Comparison of ENCODE assay signal across 8 cellular contexts in the genomic region with DNA sequence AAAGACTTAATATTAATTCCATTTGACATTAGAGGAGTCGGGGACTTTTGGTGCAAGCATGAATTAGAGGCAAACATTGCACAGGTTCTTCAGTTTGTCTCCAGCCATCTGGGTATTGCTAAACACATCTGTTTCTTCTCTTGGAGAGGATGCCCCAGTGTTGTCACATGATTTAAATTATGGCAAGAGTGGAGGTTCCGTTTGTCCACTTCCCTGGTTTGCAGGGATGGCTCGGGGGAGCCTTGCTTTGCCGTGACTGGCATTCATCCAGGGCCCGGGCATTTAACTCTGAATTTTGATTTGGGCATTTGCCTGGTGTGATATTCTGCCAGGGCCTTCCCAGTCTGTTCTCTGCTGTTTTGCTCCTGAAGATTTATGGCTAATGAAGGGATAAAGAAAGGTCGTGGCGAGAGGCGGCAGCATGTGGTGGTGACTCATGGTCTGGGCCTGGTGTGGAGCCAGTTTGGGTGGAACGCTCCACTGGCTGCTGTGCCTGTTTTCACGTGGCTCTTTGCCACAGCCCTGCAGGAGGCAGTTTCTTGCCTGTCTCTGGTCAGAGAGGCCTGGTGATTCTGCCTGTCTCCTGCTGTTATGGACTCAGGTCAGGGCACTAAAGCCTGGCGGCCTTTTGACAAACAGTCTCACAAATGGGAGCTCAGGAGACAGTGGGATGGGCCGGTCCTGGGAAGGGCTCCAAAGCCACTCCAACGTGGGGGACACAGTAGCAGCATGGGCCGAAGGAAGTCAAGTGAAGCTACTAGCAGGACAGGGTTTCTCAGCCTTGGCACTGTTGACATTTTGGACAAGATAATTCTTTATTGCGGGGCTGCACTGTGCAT.
DNase-seq lines count a peak whose midpoint lies in the region; ATAC-seq and TF ChIP-seq lines count a peak whose summit lies in the region.

No MANE protein-coding gene starts in this region.

- H3K4me1 Mint-ChIP-seq in stimulated activated naive CD8-positive, alpha-beta T cell treated with anti-CD3 and anti-CD28 coated beads, Interleukin-15, amount 100 ng/mL, for 72 hours: no peaks in the 10 kb centered on the region
- H3K4me1 Mint-ChIP-seq in activated CD8-positive, alpha-beta T cell treated with anti-CD3 and anti-CD28 coated beads, Interleukin-2, amount 10 ng/mL, durations not matched to agents 7 days and 5 days (ENCODE audit: low read depth): no peaks in the 10 kb centered on the region

- ATAC-seq in lung (ENCODE audit: insufficient read depth, low FRiP score) (peak; percentile 68), HG03135 (IDR thresholded peaks at IDR 0.05; ENCODE audit: unreplicated experiment) (no peak)
- no peak for ATAC-seq in stimulated activated naive CD8-positive, alpha-beta T cell treated with anti-CD3 and anti-CD28 coated beads, Interleukin-15, amount 100 ng/mL, for 72 hours
- no peak for ATAC-seq in activated CD8-positive, alpha-beta T cell treated with anti-CD3 and anti-CD28 coated beads, Interleukin-2, amount 10 ng/mL, durations not matched to agents 7 days and 5 days

- in situ Hi-C loops in G401 (cut with HindIII; ENCODE audit: low sequenced_read_pairs): no loop called here
- in situ Hi-C loops in transverse colon (cut with MboI; ENCODE audit: low pct_ligation_motif_present in 1 of 4, low pct_unique_long_range_greater_than_20kb in 1 of 4, low sequenced_read_pairs in 3 of 4): no loop called here

- TF ChIP-seq POLR2A in transverse colon (IDR thresholded peaks at IDR 0.05): no peak

- H3K27me3 ChIP-seq in lung (ENCODE audit: control insufficient read depth, insufficient read depth) (no peaks in the 10 kb centered on the region), transverse colon (no peaks in the 10 kb centered on the region)

- WGBS in lung, 2 donors: 58 to 73% methylated on average over 15 of the region's 15 CpGs
- WGBS in transverse colon (ENCODE audit: low coverage in 1 of 2), 2 donors: 49 to 80% methylated on average over 1 to 15 of the region's 15 CpGs

- POLR2A ChIA-PET in activated CD8-positive, alpha-beta T cell treated with anti-CD3 and anti-CD28 coated beads, Interleukin-2, amount 10 ng/mL, durations not matched to agents 7 days and 5 days (lab: Charles Lee): no interaction called here

- TF ChIP-seq CTCF in coronary artery (IDR thresholded peaks at IDR 0.05) (no peak), lung (IDR thresholded peaks at IDR 0.05; ENCODE audit: control extremely low read depth, extremely low read depth) (no peak), transverse colon (IDR thresholded peaks at IDR 0.05) (no peak)

- intact Hi-C loops in transverse colon (cut with DNase I; ENCODE audit: low total_unique reads): loop anchor here (1.0 to 10.0 kb wide), 2 partner anchors 63 to 168 kb away; no protein-coding TSS in a partner anchor

- peak; percentile 2 for TF ChIP-seq EP300 in transverse colon (IDR thresholded peaks at IDR 0.05; ENCODE audit: low read depth)

- H3K4me3 Mint-ChIP-seq in stimulated activated naive CD8-positive, alpha-beta T cell treated with anti-CD3 and anti-CD28 coated beads, Interleukin-15, amount 100 ng/mL, for 72 hours: no peak overlapping the region
- H3K4me3 Mint-ChIP-seq in activated CD8-positive, alpha-beta T cell treated with anti-CD3 and anti-CD28 coated beads, Interleukin-2, amount 10 ng/mL, durations not matched to agents 7 days and 5 days: no peak overlapping the region

- H3K4me1 ChIP-seq in lung (ENCODE audit: control insufficient read depth in 2 of 2, insufficient read depth in 2 of 2, low read length in 2 of 2) (peaks cover 0 to 11% of the 10 kb centered on the region in 2 donors), transverse colon (peaks cover 2 to 38% (median 18%) of the 10 kb centered on the region in 4 donors)

- peak; percentile 97 for DNase-seq in G401 (ENCODE audit: low spot score)
- peak; percentile 99 for DNase-seq in NCI-H446 treated with DMSO at 0.1 percent for 48 hours (lab: John Stamatoyannopoulos, UW)
- peak; percentile 94 for DNase-seq in coronary artery (ENCODE audit: low spot score)
- peak; percentile 71 for DNase-seq in lung (ENCODE audit: low spot score)
- DNase-seq in transverse colon: peak; percentile 79
- DNase-seq in stimulated activated naive CD8-positive, alpha-beta T cell treated with anti-CD3 and anti-CD28 coated beads, Interleukin-15, amount 100 ng/mL, for 72 hours: no peak
- no peak for DNase-seq in activated CD8-positive, alpha-beta T cell treated with anti-CD3 and anti-CD28 coated beads, Interleukin-2, amount 10 ng/mL, durations not matched to agents 7 days and 5 days

- no peak overlapping the region for H3K27ac Mint-ChIP-seq in stimulated activated naive CD8-positive, alpha-beta T cell treated with anti-CD3 and anti-CD28 coated beads, Interleukin-15, amount 100 ng/mL, for 72 hours
- no peak overlapping the region for H3K27ac Mint-ChIP-seq in activated CD8-positive, alpha-beta T cell treated with anti-CD3 and anti-CD28 coated beads, Interleukin-2, amount 10 ng/mL, durations not matched to agents 7 days and 5 days

- no peaks in the 10 kb centered on the region for H3K27me3 Mint-ChIP-seq in stimulated activated naive CD8-positive, alpha-beta T cell treated with anti-CD3 and anti-CD28 coated beads, Interleukin-15, amount 100 ng/mL, for 72 hours
- H3K27me3 Mint-ChIP-seq in activated CD8-positive, alpha-beta T cell treated with anti-CD3 and anti-CD28 coated beads, Interleukin-2, amount 10 ng/mL, durations not matched to agents 7 days and 5 days (ENCODE audit: low read depth): no peaks in the 10 kb centered on the region

- peak overlapping the region; percentile 51 to 88 for H3K27ac ChIP-seq in coronary artery
- peak overlapping the region; percentile 26 to 89 for H3K27ac ChIP-seq in lung (ENCODE audit: low read depth in 1 of 2, low read length in 1 of 2)
- peak overlapping the region; percentile 73 to 85 (median 79) for H3K27ac ChIP-seq in transverse colon

- no peaks in the 10 kb centered on the region for H3K9me3 Mint-ChIP-seq in stimulated activated naive CD8-positive, alpha-beta T cell treated with anti-CD3 and anti-CD28 coated beads, Interleukin-15, amount 100 ng/mL, for 72 hours
- no peaks in the 10 kb centered on the region for H3K9me3 Mint-ChIP-seq in activated CD8-positive, alpha-beta T cell treated with anti-CD3 and anti-CD28 coated beads, Interleukin-2, amount 10 ng/mL, durations not matched to agents 7 days and 5 days (ENCODE audit: insufficient read depth)

- no peaks in the 10 kb centered on the region for H3K36me3 ChIP-seq in lung (ENCODE audit: control insufficient read depth in 2 of 2, insufficient read depth in 2 of 2, low read length in 2 of 2)
- no peaks in the 10 kb centered on the region for H3K36me3 ChIP-seq in transverse colon

- CTCF ChIA-PET in activated CD8-positive, alpha-beta T cell treated with anti-CD3 and anti-CD28 coated beads, Interleukin-2, amount 10 ng/mL, durations not matched to agents 7 days and 5 days (lab: Charles Lee): no interaction called here

- H3K4me3 ChIP-seq in coronary artery (peak overlapping the region; percentile 30), lung (no peak overlapping the region), transverse colon (no peak overlapping the region)

- no peaks in the 10 kb centered on the region for H3K36me3 Mint-ChIP-seq in activated CD8-positive, alpha-beta T cell treated with anti-CD3 and anti-CD28 coated beads, Interleukin-2, amount 10 ng/mL, durations not matched to agents 7 days and 5 days (ENCODE audit: low read depth)

- H3K9me3 ChIP-seq in lung (ENCODE audit: control insufficient read depth in 2 of 2, insufficient read depth in 1 of 2, low read length in 1 of 2): no peaks in the 10 kb centered on the region
- no peaks in the 10 kb centered on the region for H3K9me3 ChIP-seq in transverse colon

Comparison
In these comparisons a context has a peak if more than half of its experiments do, and no peak if none do; other contexts are left out.
1. DNase-seq: peak in G401 (single experiment), NCI-H446 treated with DMSO at 0.1 percent for 48 hours (single experiment), coronary artery (single experiment), lung (single experiment) and transverse colon (single experiment); none in stimulated activated naive CD8-positive, alpha-beta T cell treated with anti-CD3 and anti-CD28 coated beads, Interleukin-15, amount 100 ng/mL, for 72 hours (0 of 2) and activated CD8-positive, alpha-beta T cell treated with anti-CD3 and anti-CD28 coated beads, Interleukin-2, amount 10 ng/mL, durations not matched to agents 7 days and 5 days (single experiment).
2. Peak in every context shown above with its lines, with median percentiles within 50 percentile points of each other: H3K27ac ChIP-seq.